Comparison of ENCODE assay signal across 27 cellular contexts in the genomic region with DNA sequence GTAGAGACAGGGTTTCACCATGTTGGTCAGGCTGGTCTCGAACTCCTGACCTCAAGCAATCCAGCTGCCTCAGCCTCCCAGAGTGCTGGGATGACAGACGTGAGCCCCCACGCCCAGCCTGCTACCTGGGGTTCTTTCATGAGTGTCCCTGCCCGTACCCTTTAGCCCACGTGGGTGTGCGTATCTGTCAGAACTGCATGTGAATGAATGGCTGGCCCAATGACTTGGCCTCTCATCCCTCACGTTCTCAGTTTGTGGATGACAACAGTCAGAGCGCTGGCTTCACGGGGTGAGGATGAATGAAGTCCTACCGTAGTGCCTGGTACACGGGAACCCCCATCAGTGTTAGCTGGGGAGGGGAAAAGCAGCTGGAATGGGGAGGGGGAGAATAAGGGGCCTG. TPM values are rescaled to one million over a fixed set of nuclear protein-coding genes. Genes with fewer than 3 reads are reported as not detected.
DNase-seq lines count a peak whose midpoint lies in the region; ATAC-seq, FAIRE-seq and TF ChIP-seq lines count a peak whose summit lies in the region.
"Had no signal": no experiment of that assay in that cellular context is flagged by ENCODE, and none has a peak within 500 bp of the region (broad histone marks: within the 10 kb centered on the region; RNA-seq: fewer than 3 reads in every experiment).

No MANE protein-coding gene starts in this region.

- peaks cover 20% of the 10 kb centered on the region for H3K27me3 Mint-ChIP-seq in astrocyte (ENCODE audit: low read depth, unreplicated experiment)
- peaks cover 78% of the 10 kb centered on the region for H3K27me3 Mint-ChIP-seq in T-helper 17 cell

- no peak overlapping the region for H3K23ac ChIP-seq in mesenchymal stem cell (ENCODE audit: low read length in 2 of 2)

- ATAC-seq in left ventricle myocardium superior: no peak
- ATAC-seq in HG02970 (IDR thresholded peaks at IDR 0.05; ENCODE audit: low FRiP score, unreplicated experiment): no peak
- ATAC-seq in T-helper 17 cell: no peak
- ATAC-seq: activated CD8-positive, alpha-beta T cell treated with anti-CD3 and anti-CD28 coated beads, Interleukin-2, amount 10 ng/mL, durations not matched to agents 7 days and 5 days; activated naive CD4-positive, alpha-beta T cell treated with anti-CD3 and anti-CD28 coated beads, Interleukin-2, amount 50 U/mL, for 72 hours; GM12878 had no signal

- intact Hi-C loops in left ventricle myocardium superior (cut with micrococcal nuclease): no loop called here

- H3K27ac ChIP-seq in right atrium auricular region (no peak overlapping the region), astrocyte (ENCODE audit: low read depth, low read length) (no peak overlapping the region), mesenchymal stem cell (ENCODE audit: low read length, poor library complexity, severe bottlenecking) (no peak overlapping the region)
- H3K27ac ChIP-seq: brain microvascular endothelial cell, testis had no signal

- H2BK120ac ChIP-seq in mesenchymal stem cell (ENCODE audit: low read depth, low read length): peak overlapping the region; percentile 52

- H3K4me1 Mint-ChIP-seq in astrocyte (ENCODE audit: low read depth, unreplicated experiment): peaks cover 3% of the 10 kb centered on the region
- H3K4me1 Mint-ChIP-seq in T-helper 17 cell: peaks cover 2% of the 10 kb centered on the region
- H3K4me1 Mint-ChIP-seq: CD4-positive, CD25-positive, alpha-beta regulatory T cell had no signal

- no peaks in the 10 kb centered on the region for H3K36me3 ChIP-seq in right atrium auricular region
- no peaks in the 10 kb centered on the region for H3K36me3 ChIP-seq in astrocyte (ENCODE audit: insufficient read depth, low read length)
- no peaks in the 10 kb centered on the region for H3K36me3 ChIP-seq in mesenchymal stem cell (ENCODE audit: control insufficient read depth in 1 of 2, insufficient read depth in 2 of 2, low read depth in 1 of 2, low read length in 2 of 2)
- H3K36me3 ChIP-seq: brain microvascular endothelial cell had no signal

- H3K4me3 Mint-ChIP-seq in astrocyte (ENCODE audit: unreplicated experiment) (no peak overlapping the region), T-helper 17 cell (no peak overlapping the region)
- H3K4me3 Mint-ChIP-seq: activated CD8-positive, alpha-beta T cell treated with anti-CD3 and anti-CD28 coated beads, Interleukin-2, amount 10 ng/mL, durations not matched to agents 7 days and 5 days; CD4-positive, CD25-positive, alpha-beta regulatory T cell; dendritic cell treated with granulocyte-macrophage colony-stimulating factor and Interleukin-4, amounts not matched to agents 40 ng/mL and 50 ng/mL, for 4 days; mesothelial cell of epicardium had no signal

- no peak overlapping the region for H2BK5ac ChIP-seq in mesenchymal stem cell (ENCODE audit: low read depth, low read length, poor library complexity, severe bottlenecking)

- H4K91ac ChIP-seq in mesenchymal stem cell (ENCODE audit: low read length): peak overlapping the region; percentile 54

- H3K9me3 ChIP-seq in right atrium auricular region (no peaks in the 10 kb centered on the region), astrocyte (ENCODE audit: insufficient read depth, low read depth, low read length) (no peaks in the 10 kb centered on the region), mesenchymal stem cell (ENCODE audit: control insufficient read depth, low read length) (peaks cover 5% of the 10 kb centered on the region), T-helper 17 cell (ENCODE audit: control insufficient read depth, low read length, poor library complexity, severe bottlenecking) (no peaks in the 10 kb centered on the region)
- H3K9me3 ChIP-seq: testis had no signal

- peak overlapping the region; percentile 78 for H3K4me2 ChIP-seq in astrocyte (ENCODE audit: low read length)
- H3K4me2 ChIP-seq in mesenchymal stem cell (ENCODE audit: low read length, poor library complexity, severe bottlenecking): no peak overlapping the region

- peak overlapping the region; percentile 55 for H4K8ac ChIP-seq in mesenchymal stem cell (ENCODE audit: low read length)

- H3K79me1 ChIP-seq in mesenchymal stem cell (replicated peaks; ENCODE audit: low read length, poor library complexity, severe bottlenecking): no peaks in the 10 kb centered on the region

- H3K14ac ChIP-seq in mesenchymal stem cell (ENCODE audit: low read length in 2 of 2): peak overlapping the region in 1 of 2 experiments; percentile 87

- TF ChIP-seq CTCF in right atrium auricular region (IDR thresholded peaks at IDR 0.05): no peak
- TF ChIP-seq CTCF in astrocyte (IDR thresholded peaks at IDR 0.05; ENCODE audit: insufficient read depth, low read depth, low read length): no peak

- H3K36me3 Mint-ChIP-seq in astrocyte (ENCODE audit: low read depth, unreplicated experiment) (no peaks in the 10 kb centered on the region), T-helper 17 cell (ENCODE audit: low read depth) (peaks cover 5% of the 10 kb centered on the region)
- H3K36me3 Mint-ChIP-seq: activated naive CD4-positive, alpha-beta T cell treated with anti-CD3 and anti-CD28 coated beads, Interleukin-2, amount 50 U/mL, for 72 hours; CD4-positive, CD25-positive, alpha-beta regulatory T cell; mesothelial cell of epicardium had no signal

- H3K4ac ChIP-seq in mesenchymal stem cell (ENCODE audit: low read depth in 1 of 2, low read length in 2 of 2): peak overlapping the region in 1 of 2 experiments; percentile 3

- H3K18ac ChIP-seq in mesenchymal stem cell (ENCODE audit: low read depth in 1 of 2, low read length in 2 of 2): peak overlapping the region in 1 of 2 experiments; percentile 19

- no peak overlapping the region for H2AK5ac ChIP-seq in mesenchymal stem cell (ENCODE audit: low read length, severe bottlenecking)

- H3K27me3 ChIP-seq in right atrium auricular region: no peaks in the 10 kb centered on the region
- H3K27me3 ChIP-seq in astrocyte (ENCODE audit: insufficient read depth, low read length): peaks cover 29% of the 10 kb centered on the region
- H3K27me3 ChIP-seq in mesenchymal stem cell (ENCODE audit: control insufficient read depth in 1 of 2, insufficient read depth in 1 of 2, low read length in 2 of 2): peaks cover 46 to 59% of the 10 kb centered on the region in 2 experiments
- H3K27me3 ChIP-seq: testis had no signal

- no peaks in the 10 kb centered on the region for H3K79me2 ChIP-seq in astrocyte (ENCODE audit: insufficient read depth, low read length)

- peak overlapping the region in 1 of 2 experiments; percentile 45 for H2BK12ac ChIP-seq in mesenchymal stem cell (ENCODE audit: low read length in 2 of 2)

- H3K9me3 Mint-ChIP-seq in astrocyte (ENCODE audit: unreplicated experiment): no peaks in the 10 kb centered on the region
- H3K9me3 Mint-ChIP-seq: activated naive CD4-positive, alpha-beta T cell treated with anti-CD3 and anti-CD28 coated beads, Interleukin-2, amount 50 U/mL, for 72 hours; dendritic cell treated with granulocyte-macrophage colony-stimulating factor and Interleukin-4, amounts not matched to agents 40 ng/mL and 50 ng/mL, for 4 days; mesothelial cell of epicardium; nephron had no signal

- H3K4me3 ChIP-seq in right atrium auricular region: no peak overlapping the region
- no peak overlapping the region for H3K4me3 ChIP-seq in astrocyte (ENCODE audit: insufficient read depth, low read depth, low read length)
- no peak overlapping the region for H3K4me3 ChIP-seq in mesenchymal stem cell (ENCODE audit: insufficient read depth in 1 of 2, low read depth in 1 of 2, low read length in 2 of 2)
- H3K4me3 ChIP-seq: GM12878, testis had no signal

- peak overlapping the region; percentile 44 for H3K9ac ChIP-seq in astrocyte (ENCODE audit: low read length)
- H3K9ac ChIP-seq in mesenchymal stem cell (ENCODE audit: low read length): peak overlapping the region; percentile 37

- peak; percentile 53 for DNase-seq in right atrium auricular region (ENCODE audit: low spot score)
- no peak for DNase-seq in left ventricle myocardium superior
- DNase-seq in astrocyte (ENCODE audit: low read depth): no peak
- no peak for DNase-seq in mesenchymal stem cell
- DNase-seq in stimulated activated CD4-positive, alpha-beta T cell treated with anti-CD3 and anti-CD28 coated beads, Interleukin-2, amount 100 ng/mL, for 48 hours: no peak
- no peak for DNase-seq in NCI-H1048 (lab: John Stamatoyannopoulos, UW)
- DNase-seq in T-helper 17 cell: no peak
- DNase-seq: activated CD8-positive, alpha-beta T cell treated with anti-CD3 and anti-CD28 coated beads, Interleukin-2, amount 10 ng/mL, durations not matched to agents 7 days and 5 days; activated T-cell treated with anti-CD3 and anti-CD28 coated beads, Interleukin-2, amount 50 U/mL, for 48 hours; CD4-positive, CD25-positive, alpha-beta regulatory T cell; foreskin melanocyte; GF-D8; KG1; stimulated activated CD4-positive, alpha-beta T cell treated with anti-CD3 and anti-CD28 coated beads, Interleukin-12 subunit alpha, Interleukin-12 subunit beta, amount 100 ng/mL, for 4 hours; T-helper 9 cell had no signal

- H2AFZ ChIP-seq in astrocyte (ENCODE audit: low read depth, low read length) (peak overlapping the region; percentile 66), mesenchymal stem cell (ENCODE audit: low read depth, low read length) (no peak overlapping the region)

- H4K20me1 ChIP-seq in astrocyte (ENCODE audit: insufficient read depth, low read length): no peaks in the 10 kb centered on the region

- no peak for FAIRE-seq in astrocyte (lab: Jason Lieb, UNC)
- FAIRE-seq: GM12878 had no signal

- H3K27ac Mint-ChIP-seq in astrocyte (ENCODE audit: unreplicated experiment): peak overlapping the region; percentile 62
- no peak overlapping the region for H3K27ac Mint-ChIP-seq in T-helper 17 cell
- H3K27ac Mint-ChIP-seq: activated CD8-positive, alpha-beta T cell treated with anti-CD3 and anti-CD28 coated beads, Interleukin-2, amount 10 ng/mL, durations not matched to agents 7 days and 5 days; CD4-positive, CD25-positive, alpha-beta regulatory T cell; dendritic cell treated with granulocyte-macrophage colony-stimulating factor and Interleukin-4, amounts not matched to agents 40 ng/mL and 50 ng/mL, for 4 days; mesothelial cell of epicardium had no signal

- H3K4me1 ChIP-seq in right atrium auricular region (peaks cover 0 to 10% of the 10 kb centered on the region in 2 donors), astrocyte (ENCODE audit: insufficient read depth, low read length) (peaks cover 6% of the 10 kb centered on the region), mesenchymal stem cell (ENCODE audit: control insufficient read depth, insufficient read depth, low read depth, low read length) (peaks cover 10% of the 10 kb centered on the region)

- WGBS in mesenchymal stem cell: 70% methylated on average over 11 of the region's 11 CpGs

- H2BK15ac ChIP-seq in mesenchymal stem cell (ENCODE audit: low read depth, poor library complexity, severe bottlenecking): no peak overlapping the region

RNA-seq across cellular contexts. Expression of a gene that starts 16.1 kb away (rescaled TPM):
- total RNA-seq in right atrium auricular region (not detected), left ventricle myocardium superior (not detected), astrocyte (0.50 and 0.52 TPM in 2 replicates), T-helper 17 cell (not detected)
- polyA plus RNA-seq in mesenchymal stem cell (2013, experiment 1 of 2): not detected
- not detected for polyA plus RNA-seq in mesenchymal stem cell (2013, experiment 2 of 2)
- total RNA-seq: activated CD8-positive, alpha-beta T cell treated with anti-CD3 and anti-CD28 coated beads, Interleukin-2, amount 10 ng/mL, durations not matched to agents 7 days and 5 days; activated naive CD4-positive, alpha-beta T cell treated with anti-CD3 and anti-CD28 coated beads, Interleukin-2, amount 50 U/mL, for 72 hours; CD4-positive, CD25-positive, alpha-beta regulatory T cell; epithelial cell of proximal tubule; GM12878; left cardiac atrium; mesothelial cell of epicardium had no signal
- polyA plus RNA-seq: AG04450; CD4-positive, CD25-positive, alpha-beta regulatory T cell had no signal

RNA-seq across cellular contexts. Expression of a gene that starts 23.9 kb away (rescaled TPM):
- total RNA-seq in right atrium auricular region (under 1 TPM in 1 of 2 donors, not detected in 1; 0.04 TPM), left ventricle myocardium superior (1.9 TPM), astrocyte (11.3 and 22.8 TPM in 2 replicates), T-helper 17 cell (1 to 10 TPM in 1 of 2 donors, under 1 TPM in 1; 0.65 to 1.1 TPM)
- 0.03 TPM for polyA plus RNA-seq in mesenchymal stem cell (2013, experiment 1 of 2)
- 0.07 TPM for polyA plus RNA-seq in mesenchymal stem cell (2013, experiment 2 of 2)
- total RNA-seq: left cardiac atrium, pulmonary artery endothelial cell had no signal
- polyA plus RNA-seq: AG04450; CD4-positive, CD25-positive, alpha-beta regulatory T cell had no signal

RNA-seq across cellular contexts. Expression of a gene that starts 59.7 kb away (rescaled TPM):
- total RNA-seq in right atrium auricular region (10 to 100 TPM; 64.7 to 87.8 TPM), left ventricle myocardium superior (89.7 TPM), astrocyte (16.7 and 20.2 TPM in 2 replicates), T-helper 17 cell (10 to 100 TPM; 11.2 to 13.4 TPM)
- polyA plus RNA-seq in mesenchymal stem cell (2013, experiment 1 of 2): 8.8 TPM
- polyA plus RNA-seq in mesenchymal stem cell (2013, experiment 2 of 2): 8.8 TPM
